In the genomic region with DNA sequence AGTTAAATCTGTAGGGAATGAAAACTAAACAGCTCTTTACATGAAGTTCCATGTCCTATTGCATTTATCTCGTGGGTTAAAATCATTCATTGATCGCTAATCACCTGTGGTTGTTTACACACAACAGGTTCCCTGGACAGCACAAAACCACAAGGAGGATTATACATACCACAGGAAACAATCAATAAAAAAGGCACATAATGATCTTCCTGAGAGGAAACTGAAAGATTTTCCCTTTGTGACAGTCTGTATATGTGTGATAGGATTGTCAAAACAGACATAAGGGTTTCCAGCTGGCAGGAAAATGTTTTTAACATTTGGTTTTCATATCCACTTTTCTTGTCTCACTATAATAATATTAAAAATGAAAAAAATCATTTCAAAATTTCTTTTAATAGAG, we compare ENCODE assay signal across 17 cellular contexts.
DNase-seq lines count a peak whose midpoint lies in the region; ATAC-seq, FAIRE-seq and TF ChIP-seq lines count a peak whose summit lies in the region.
"Had no signal": no experiment of that assay in that cellular context is flagged by ENCODE, and none has a peak within 500 bp of the region (broad histone marks: within the 10 kb centered on the region; RNA-seq: fewer than 3 reads in every experiment).

No MANE protein-coding gene starts in this region.

- no peak overlapping the region for H2BK5ac ChIP-seq in mesendoderm (ENCODE audit: low read length)

- H3K4me1 ChIP-seq in mesendoderm (ENCODE audit: control insufficient read depth, low read depth, low read length), result peaks cover 2% of the 10 kb centered on the region

- peak overlapping the region; percentile 19 for H2BK15ac ChIP-seq in mesendoderm (replicated peaks; ENCODE audit: low read depth)

- no peak overlapping the region for H3K4me3 ChIP-seq in mesendoderm (ENCODE audit: low read length)
- H3K4me3 ChIP-seq: GM23248 had no signal

- H3K27me3 ChIP-seq in mesendoderm (ENCODE audit: insufficient read depth, low read length, poor library complexity), result no peaks in the 10 kb centered on the region

- no peak overlapping the region for H3K4ac ChIP-seq in mesendoderm (ENCODE audit: low read depth, low read length)

- intact Hi-C loops in Right ventricle myocardium superior (cut with DNase I), result no loop called here

- H3K79me1 ChIP-seq in mesendoderm (ENCODE audit: low read length), result no peaks in the 10 kb centered on the region

- H3K56ac ChIP-seq in mesendoderm (ENCODE audit: low read length), result no peak overlapping the region

- H4K5ac ChIP-seq in mesendoderm (ENCODE audit: low read length), result no peak overlapping the region

- TF ChIP-seq CTCF in 22Rv1 (IDR thresholded peaks at IDR 0.05), result no peak

- no peak overlapping the region for H3K9ac ChIP-seq in mesendoderm (ENCODE audit: low read length)
- H3K9ac ChIP-seq: GM23248 had no signal

- no CpG with 5 or more reads among the region's 2 CpGs for WGBS in mesendoderm (ENCODE audit: extremely low coverage, insufficient coverage, low lambda C conversion rate)

- no peak overlapping the region for H3K23ac ChIP-seq in mesendoderm (ENCODE audit: low read length)

- H3K79me2 ChIP-seq in mesendoderm (ENCODE audit: control insufficient read depth, insufficient read depth, low read length), result no peaks in the 10 kb centered on the region

- peak; percentile 27 for FAIRE-seq in H54 (lab: Jason Lieb, UNC)
- FAIRE-seq: GM18507 had no signal

- DNase-seq in H54 (ENCODE audit: insufficient read length, low spot score) (no peak), dermis microvascular lymphatic vessel endothelial cell (ENCODE audit: low read depth in 2 of 2) (peak; percentile 63), mesendoderm (peak; percentile 29), activated T-cell treated with anti-CD3 and anti-CD28 coated beads for 4 hours (no peak), NCI-H187 (lab: John Stamatoyannopoulos, UW) (no peak), Right ventricle myocardium superior (no peak)
- DNase-seq: Calu3; CD4-positive, CD25-positive, alpha-beta regulatory T cell; DMS79 treated with DMSO at 0.1 percent for 48 hours; GM23248; NCI-H345; NCI-H526 treated with DMSO at 0.1 percent for 48 hours; OCI-M1; SIG-M5 had no signal

- H3K27ac ChIP-seq in 22Rv1, result peak overlapping the region; percentile 58; the same call in 1 of the 2 replicates
- no peak overlapping the region for H3K27ac ChIP-seq in mesendoderm (ENCODE audit: low read depth, low read length)
- H3K27ac ChIP-seq: HL-60 had no signal

- no peak for TF ChIP-seq POLR2A in H54 (IDR thresholded peaks at IDR 0.05; ENCODE audit: low read depth, low read length)

- H4K8ac ChIP-seq in mesendoderm (ENCODE audit: low read depth, low read length), result no peak overlapping the region

- no peak overlapping the region for H2AK5ac ChIP-seq in mesendoderm (ENCODE audit: low read length)

- ATAC-seq in Right ventricle myocardium superior (ENCODE audit: poor library complexity), result no peak

- no peak overlapping the region for H2BK120ac ChIP-seq in mesendoderm (ENCODE audit: low read depth, low read length)

- H3K18ac ChIP-seq in mesendoderm (ENCODE audit: low read length), result no peak overlapping the region

- no peaks in the 10 kb centered on the region for H3K36me3 ChIP-seq in mesendoderm (ENCODE audit: control insufficient read depth, insufficient read depth, low read length)

- H3K4me2 ChIP-seq in mesendoderm (ENCODE audit: low read length), result no peak overlapping the region

Comparison
In these comparisons a context has a peak if more than half of its experiments do, and no peak if none do; other contexts are left out.
1. DNase-seq: peak in dermis microvascular lymphatic vessel endothelial cell (2 of 2) and mesendoderm (single experiment); none in H54 (single experiment), activated T-cell treated with anti-CD3 and anti-CD28 coated beads for 4 hours (single experiment), NCI-H187 (0 of 2) and Right ventricle myocardium superior (single experiment).